Comparison of ENCODE assay signal across 9 cellular contexts in genomic region chr16:28293589-28293935, GRCh38. TPM values are rescaled to one million over a fixed set of nuclear protein-coding genes. Genes with fewer than 3 reads are reported as not detected.
A peak's percentile ranks its signal among the peaks of the same experiment; 100 is the strongest.
DNase-seq lines count a peak whose midpoint lies in the region; ATAC-seq and TF ChIP-seq lines count a peak whose summit lies in the region.
"Had no signal": no experiment of that assay in that cellular context is flagged by ENCODE, and none has a peak within 500 bp of the region (broad histone marks: within the 10 kb centered on the region; RNA-seq: fewer than 3 reads in every experiment).

No MANE protein-coding gene starts in this region.

- H3K27me3 Mint-ChIP-seq in nephron progenitor cell (ENCODE audit: low read depth, poor library complexity) = no peaks in the 10 kb centered on the region

- H3K36me3 Mint-ChIP-seq in nephron progenitor cell (ENCODE audit: low read depth) = peaks cover 23% of the 10 kb centered on the region

- H3K27me3 ChIP-seq in HUES6 (ENCODE audit: control insufficient read depth, insufficient read depth, low read length) = no peaks in the 10 kb centered on the region; the same call in 1 of the 2 replicates

- H3K9ac ChIP-seq in HUES6 (ENCODE audit: low read length) = peak overlapping the region; percentile 77

- H3K9me3 ChIP-seq in HUES6 (ENCODE audit: control insufficient read depth, insufficient read depth, low read depth, low read length) = no peaks in the 10 kb centered on the region

- peaks cover 5% of the 10 kb centered on the region; the same call in 1 of the 2 replicates for H3K36me3 ChIP-seq in HUES6 (ENCODE audit: control insufficient read depth, insufficient read depth, low read length)

- H3K27ac Mint-ChIP-seq in nephron progenitor cell = peak overlapping the region; percentile 69

- DNase-seq in coronary artery (ENCODE audit: low spot score) (no peak), nephron progenitor cell (no peak), SKM-1 (lab: John Stamatoyannopoulos, UW; ENCODE audit: unreplicated experiment) (no peak), DMS114 treated with DMSO at 0.1 percent for 48 hours (lab: John Stamatoyannopoulos, UW; ENCODE audit: unreplicated experiment) (no peak), HT-29 (ENCODE audit: low spot score) (no peak)
- DNase-seq: NCI-H226 had no signal

- H3K4me1 ChIP-seq in HUES6 (ENCODE audit: control insufficient read depth, insufficient read depth, low read length) = peaks cover 29% of the 10 kb centered on the region

- H3K4me3 ChIP-seq in HUES6 (ENCODE audit: low read depth, low read length) (peak overlapping the region; percentile 93), coronary artery (peak overlapping the region; percentile 74)

- H3K27ac ChIP-seq in C4-2B (peak overlapping the region; percentile 84; the same call in 1 of the 2 replicates), HUES6 (ENCODE audit: low read depth, low read length) (peak overlapping the region; percentile 75), coronary artery (no peak overlapping the region)

- peak overlapping the region; percentile 93 for H3K4me3 Mint-ChIP-seq in nephron progenitor cell

- ATAC-seq in HG03159 (IDR thresholded peaks at IDR 0.05; ENCODE audit: unreplicated experiment) = no peak

- no peak for TF ChIP-seq CTCF in C4-2B (conservative IDR thresholded peaks at IDR 0.05)
- no peak for TF ChIP-seq CTCF in coronary artery (IDR thresholded peaks at IDR 0.05)
- TF ChIP-seq CTCF in nephron progenitor cell (IDR thresholded peaks at IDR 0.05) = no peak

- no peaks in the 10 kb centered on the region for H3K9me3 Mint-ChIP-seq in nephron progenitor cell

- peaks cover 55% of the 10 kb centered on the region for H3K4me1 Mint-ChIP-seq in nephron progenitor cell

RNA-seq across cellular contexts. Expression of gene SBK1, which starts 1.2 kb away (rescaled TPM):
- total RNA-seq in HT-29 (2014; rRNA removed; shearing (Covaris generic)) = 0.42 and 1.1 TPM in 2 replicates

Comparison
In these comparisons a context has a peak if more than half of its experiments do, and no peak if none do; other contexts are left out.
1. H3K27ac ChIP-seq: peak in C4-2B (single experiment) and HUES6 (single experiment); none in coronary artery (0 of 2).